ENCODE assay signal across 13 cellular contexts in the genomic region with DNA sequence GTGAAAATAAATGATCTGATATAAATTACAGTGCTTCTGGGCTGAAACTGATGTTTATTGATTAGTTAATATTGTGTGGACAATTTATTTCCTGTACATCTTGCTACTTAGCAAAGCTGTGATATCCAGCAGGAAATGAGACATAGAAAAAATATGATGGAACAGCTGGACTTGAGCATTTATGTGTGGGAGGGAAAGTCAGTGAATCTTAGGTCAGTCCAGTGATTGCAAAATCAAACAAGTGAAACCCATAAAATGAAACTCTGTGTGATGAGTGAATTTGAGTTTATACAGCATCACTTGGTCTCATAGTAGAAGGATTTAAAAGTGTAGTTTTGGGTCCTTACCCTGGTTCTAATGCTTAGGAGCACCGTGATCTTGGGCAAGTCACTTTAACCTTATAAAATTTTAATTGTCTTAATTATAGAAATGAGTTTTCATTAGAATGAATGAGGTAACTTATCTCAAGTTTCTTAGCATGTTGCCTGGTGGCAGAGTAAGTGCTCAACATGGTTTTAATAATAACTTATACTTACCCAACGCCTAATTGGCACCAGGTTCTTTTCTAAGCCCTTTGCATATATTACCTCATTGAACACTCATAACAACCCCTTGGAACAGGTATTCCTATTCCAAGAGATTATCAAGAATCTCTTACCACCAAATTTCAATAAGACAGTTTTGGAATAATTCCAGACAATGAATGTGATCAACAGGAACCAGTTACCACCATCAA.
DNase-seq lines count a peak whose midpoint lies in the region; ATAC-seq and TF ChIP-seq lines count a peak whose summit lies in the region.
"Had no signal": no experiment of that assay in that cellular context is flagged by ENCODE, and none has a peak within 500 bp of the region (broad histone marks: within the 10 kb centered on the region; RNA-seq: fewer than 3 reads in every experiment).

No MANE protein-coding gene starts in this region.

- DNase-seq in Right ventricle myocardium superior = no peak
- DNase-seq in right atrium auricular region (ENCODE audit: low spot score) = no peak
- peak; percentile 75 for DNase-seq in brain microvascular endothelial cell
- DNase-seq in right cardiac atrium = no peak
- no peak for DNase-seq in uterus
- DNase-seq in CD1c-positive myeloid dendritic cell (ENCODE audit: extremely low spot score) = no peak
- no peak for DNase-seq in thyroid gland
- DNase-seq: activated effector memory CD4-positive, alpha-beta T cell treated with Interleukin-2 at 50 U/mL for 16 hours; endodermal cell; stimulated activated CD4-positive, alpha-beta T cell treated with anti-CD3 and anti-CD28 coated beads, Interleukin-15, amount 100 ng/mL, for 24 hours had no signal

- in situ Hi-C loops in brain microvascular endothelial cell (cut with HindIII; ENCODE audit: low pct_ligation_motif_present, low sequenced_read_pairs) = no loop called here

- H3K36me3 ChIP-seq in right atrium auricular region (no peaks in the 10 kb centered on the region), brain microvascular endothelial cell (replicated peaks) (no peaks in the 10 kb centered on the region), uterus (no peaks in the 10 kb centered on the region), thyroid gland (no peaks in the 10 kb centered on the region)
- H3K36me3 ChIP-seq: BLaER1, WERI-Rb-1 had no signal

- H3K27ac ChIP-seq in right atrium auricular region (peak overlapping the region in 1 of 2 donors; percentile 46), brain microvascular endothelial cell (peak overlapping the region; percentile 84), right cardiac atrium (ENCODE audit: low read length) (peak overlapping the region; percentile 6), uterus (peak overlapping the region; percentile 31 to 50), thyroid gland (no peak overlapping the region)
- H3K27ac ChIP-seq: BLaER1, WERI-Rb-1 had no signal

- intact Hi-C loops in Right ventricle myocardium superior (cut with DNase I) = no loop called here
- intact Hi-C loops in right cardiac atrium (cut with DNase I) = no loop called here
- intact Hi-C loops in uterus (cut with DNase I; ENCODE audit: low total_unique reads) = no loop called here
- intact Hi-C loops in thyroid gland (cut with DNase I) = loop anchor here (10.0 kb wide), 1 partner anchor 274 kb away; no protein-coding TSS in a partner anchor

- H3K4me3 ChIP-seq in right atrium auricular region (no peak overlapping the region), brain microvascular endothelial cell (ENCODE audit: low read depth, low read length) (no peak overlapping the region), right cardiac atrium (ENCODE audit: low read length) (no peak overlapping the region), uterus (no peak overlapping the region), thyroid gland (replicated peaks in 1 of 3) (no peak overlapping the region)
- H3K4me3 ChIP-seq: BLaER1 had no signal

- ATAC-seq in Right ventricle myocardium superior (ENCODE audit: poor library complexity) (peak; percentile 42), right cardiac atrium (peak; percentile 45 to 52), GM21825 (IDR thresholded peaks at IDR 0.05; ENCODE audit: unreplicated experiment) (no peak)

- peaks cover 0 to 28% of the 10 kb centered on the region in 2 donors for H3K4me1 ChIP-seq in right atrium auricular region
- H3K4me1 ChIP-seq in right cardiac atrium (ENCODE audit: control insufficient read depth, insufficient read depth, low read length) = peaks cover 11% of the 10 kb centered on the region
- H3K4me1 ChIP-seq in uterus = peaks cover 0 to 2% of the 10 kb centered on the region in 2 donors
- no peaks in the 10 kb centered on the region for H3K4me1 ChIP-seq in thyroid gland
- H3K4me1 ChIP-seq: BLaER1 had no signal

- TF ChIP-seq CTCF in right atrium auricular region (IDR thresholded peaks at IDR 0.05) = no peak
- TF ChIP-seq CTCF in brain microvascular endothelial cell (IDR thresholded peaks at IDR 0.05; ENCODE audit: low read depth, low read length, missing control alignments) = no peak
- TF ChIP-seq CTCF in uterus (IDR thresholded peaks at IDR 0.05) = no peak
- TF ChIP-seq CTCF in thyroid gland (IDR thresholded peaks at IDR 0.05) = no peak

- no peak for TF ChIP-seq POLR2A in uterus (IDR thresholded peaks at IDR 0.05)
- no peak for TF ChIP-seq POLR2A in thyroid gland (IDR thresholded peaks at IDR 0.05)

- H3K27me3 ChIP-seq in right atrium auricular region (no peaks in the 10 kb centered on the region), brain microvascular endothelial cell (replicated peaks) (no peaks in the 10 kb centered on the region), right cardiac atrium (ENCODE audit: control insufficient read depth, insufficient read depth) (no peaks in the 10 kb centered on the region), uterus (no peaks in the 10 kb centered on the region), thyroid gland (no peaks in the 10 kb centered on the region)
- H3K27me3 ChIP-seq: BLaER1 had no signal

- H3K9me3 ChIP-seq in right atrium auricular region = no peaks in the 10 kb centered on the region
- no peaks in the 10 kb centered on the region for H3K9me3 ChIP-seq in right cardiac atrium (ENCODE audit: control insufficient read depth, low read length)
- H3K9me3 ChIP-seq in uterus = no peaks in the 10 kb centered on the region
- no peaks in the 10 kb centered on the region for H3K9me3 ChIP-seq in thyroid gland
- H3K9me3 ChIP-seq: BLaER1 had no signal

- WGBS in right cardiac atrium = 57% methylated on average over 2 of the region's 2 CpGs
- 66 to 79% methylated on average over 2 of the region's 2 CpGs for WGBS in thyroid gland, 2 donors

Comparison
In these comparisons a context has a peak if more than half of its experiments do, and no peak if none do; other contexts are left out.
1. H3K27ac ChIP-seq: peak in brain microvascular endothelial cell (single experiment), right cardiac atrium (single experiment) and uterus (2 of 2); none in thyroid gland (0 of 3).